In genomic region chr14:41739203-41739602, GRCh38 we compare ENCODE assay signal across 35 cellular contexts.
"Had no signal": no experiment of that assay in that cellular context is flagged by ENCODE, and none has a peak within 500 bp of the region (broad histone marks: within the 10 kb centered on the region; RNA-seq: fewer than 3 reads in every experiment).

No MANE protein-coding gene starts in this region.

- H3K4me3 ChIP-seq: MG63 had no signal

- H3K36me3 ChIP-seq: MG63 had no signal

- DNase-seq: Karpas-422, Kasumi-1, MG63, MM.1S, MV-4-11, NCI-H1048, NCI-H1092, NCI-H1092 treated with DMSO at 0.1 percent for 48 hours, NCI-H1105, NCI-H1105 treated with DMSO at 0.1 percent for 48 hours, NCI-H1417, NCI-H1417 treated with DMSO at 0.1 percent for 48 hours, NCI-H1436, NCI-H1436 treated with DMSO at 0.1 percent for 48 hours, NCI-H146, NCI-H1694, NCI-H1694 treated with DMSO at 0.1 percent for 48 hours, NCI-H187, NCI-H187 treated with DMSO at 0.1 percent for 48 hours, NCI-H1930, NCI-H2029, NCI-H2029 treated with DMSO at 0.1 percent for 48 hours, NCI-H2081, NCI-H2081 treated with DMSO at 0.1 percent for 48 hours, NCI-H2107, NCI-H2171, NCI-H2171 treated with DMSO at 0.1 percent for 48 hours, NCI-H2227 treated with DMSO at 0.1 percent for 48 hours, NCI-H226, NCI-H345, NCI-H446, NCI-H446 treated with DMSO at 0.1 percent for 48 hours, NCI-H510A, NCI-H510A treated with DMSO at 0.1 percent for 48 hours, NCI-H524 had no signal

- H3K9me3 ChIP-seq: MG63 had no signal

- H3K27me3 ChIP-seq: MG63 had no signal
